Comparison of ENCODE assay signal across 17 cellular contexts in the genomic region with DNA sequence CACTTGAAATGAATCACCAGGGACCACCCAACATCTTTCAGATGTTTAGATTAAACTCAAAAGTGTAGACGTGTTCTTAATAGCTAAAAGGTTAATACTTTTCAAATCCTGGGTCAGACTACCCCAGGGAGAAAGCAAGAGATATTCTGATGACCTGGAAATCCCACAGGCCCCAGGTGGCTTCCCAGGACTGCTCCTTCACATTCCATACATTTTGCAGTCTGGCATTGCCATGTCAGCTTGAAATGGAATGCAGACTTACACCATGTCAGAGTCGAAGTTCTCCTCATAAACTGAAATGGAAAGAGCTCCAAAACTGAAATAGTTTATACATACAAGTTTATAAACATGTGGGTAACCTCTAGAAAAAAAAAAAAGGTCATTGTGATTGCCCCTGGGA.
"Had no signal": no experiment of that assay in that cellular context is flagged by ENCODE, and none has a peak within 500 bp of the region (broad histone marks: within the 10 kb centered on the region; RNA-seq: fewer than 3 reads in every experiment).

No MANE protein-coding gene starts in this region.

- ATAC-seq: activated CD4-positive, CD25-positive, alpha-beta regulatory T cell treated with anti-CD3 and anti-CD28 coated beads, Interleukin-2, amount 50 U/mL, for 24 hours; esophagus mucosa; left ventricle myocardium superior; stimulated activated effector memory CD8-positive, alpha-beta T cell treated with anti-CD3 and anti-CD28 coated beads, Interleukin-12 subunit alpha, Interleukin-12 subunit beta, amount 100 ng/mL, for 72 hours had no signal

- H3K27ac Mint-ChIP-seq: activated naive CD8-positive, alpha-beta T cell treated with anti-CD3 and anti-CD28 coated beads, Interleukin-2, amount 10 ng/mL, durations not matched to agents 7 days and 5 days; activated T-helper 1 cell treated with anti-CD3 and anti-CD28 coated beads, Interleukin-12 subunit alpha, Interleukin-12 subunit beta, Interleukin-2, Interleukin-4 antibody, amounts not matched to agents 30 ng/mL and 10 ng/mL and 1 ng/mL, durations not matched to agents 14 hours and 24 hours and 36 hours; memory B cell; nephron progenitor cell; stimulated activated effector memory CD8-positive, alpha-beta T cell treated with anti-CD3 and anti-CD28 coated beads, Interleukin-12 subunit alpha, Interleukin-12 subunit beta, amount 100 ng/mL, for 72 hours; T-helper 2 cell treated with Interferon-gamma antibody and Interleukin-4, amounts not matched to agents 5 μg/mL and 100 μg/mL, for 36 hours had no signal

- H3K9me3 ChIP-seq: breast epithelium, ovary, sigmoid colon, thyroid gland had no signal

- H3K36me3 Mint-ChIP-seq: memory B cell; stimulated activated effector memory CD8-positive, alpha-beta T cell treated with anti-CD3 and anti-CD28 coated beads, Interleukin-12 subunit alpha, Interleukin-12 subunit beta, amount 100 ng/mL, for 72 hours had no signal

- H3K27me3 ChIP-seq: breast epithelium, ovary, sigmoid colon, thyroid gland had no signal

- H3K9me3 Mint-ChIP-seq: activated naive CD8-positive, alpha-beta T cell treated with anti-CD3 and anti-CD28 coated beads, Interleukin-2, amount 10 ng/mL, durations not matched to agents 7 days and 5 days had no signal

- H3K4me3 ChIP-seq: breast epithelium, ovary, sigmoid colon, thyroid gland had no signal

- H3K4me3 Mint-ChIP-seq: activated naive CD8-positive, alpha-beta T cell treated with anti-CD3 and anti-CD28 coated beads, Interleukin-2, amount 10 ng/mL, durations not matched to agents 7 days and 5 days; activated T-helper 1 cell treated with anti-CD3 and anti-CD28 coated beads, Interleukin-12 subunit alpha, Interleukin-12 subunit beta, Interleukin-2, Interleukin-4 antibody, amounts not matched to agents 30 ng/mL and 10 ng/mL and 1 ng/mL, durations not matched to agents 14 hours and 24 hours and 36 hours; memory B cell; nephron progenitor cell; stimulated activated effector memory CD8-positive, alpha-beta T cell treated with anti-CD3 and anti-CD28 coated beads, Interleukin-12 subunit alpha, Interleukin-12 subunit beta, amount 100 ng/mL, for 72 hours; T-helper 2 cell treated with Interferon-gamma antibody and Interleukin-4, amounts not matched to agents 5 μg/mL and 100 μg/mL, for 36 hours had no signal

- DNase-seq: activated CD4-positive, alpha-beta T cell treated with anti-CD3 and anti-CD28 coated beads, Interleukin-2, amount 50 U/mL, for 1 hour; activated naive CD4-positive, alpha-beta T cell; activated naive CD8-positive, alpha-beta T cell treated with anti-CD3 and anti-CD28 coated beads, Interleukin-2, amount 10 ng/mL, durations not matched to agents 7 days and 5 days; anterior cingulate cortex; hippocampal formation; left ventricle myocardium superior; nephron progenitor cell; ovary; sigmoid colon; thyroid gland had no signal

- H3K27ac ChIP-seq: breast epithelium, ovary, sigmoid colon, thyroid gland had no signal

- H3K27me3 Mint-ChIP-seq: memory B cell had no signal

- H3K4me1 Mint-ChIP-seq: activated naive CD8-positive, alpha-beta T cell treated with anti-CD3 and anti-CD28 coated beads, Interleukin-2, amount 10 ng/mL, durations not matched to agents 7 days and 5 days; nephron progenitor cell; stimulated activated effector memory CD8-positive, alpha-beta T cell treated with anti-CD3 and anti-CD28 coated beads, Interleukin-12 subunit alpha, Interleukin-12 subunit beta, amount 100 ng/mL, for 72 hours had no signal

- H3K36me3 ChIP-seq: breast epithelium, ovary, sigmoid colon, thyroid gland had no signal

- H3K4me1 ChIP-seq: breast epithelium, sigmoid colon, thyroid gland had no signal
